22 cellular contexts compared by ENCODE assay signal in the genomic region with DNA sequence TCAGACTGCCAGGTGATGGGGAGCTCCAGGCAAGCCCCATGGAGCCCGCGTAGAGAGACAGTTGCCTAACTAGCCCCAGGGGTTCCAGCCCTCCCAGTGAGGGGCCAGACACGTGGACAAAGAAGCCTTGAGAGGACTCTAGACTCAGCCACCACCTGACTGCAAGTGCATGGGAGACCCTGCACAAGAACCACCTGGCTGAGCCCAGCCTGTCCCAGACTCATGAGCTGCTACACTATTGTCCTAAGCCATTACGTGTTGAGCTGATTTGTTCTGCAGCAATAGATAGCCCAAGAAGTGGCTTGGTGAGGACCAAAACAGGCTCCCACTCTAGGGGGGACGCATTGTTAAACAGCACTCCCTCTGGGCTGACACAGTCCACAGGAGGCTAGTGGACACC. TPM values are rescaled to one million over a fixed set of nuclear protein-coding genes. Genes with fewer than 3 reads are reported as not detected.
DNase-seq lines count a peak whose midpoint lies in the region; ATAC-seq, FAIRE-seq and TF ChIP-seq lines count a peak whose summit lies in the region.
"Had no signal": no experiment of that assay in that cellular context is flagged by ENCODE, and none has a peak within 500 bp of the region (broad histone marks: within the 10 kb centered on the region; RNA-seq: fewer than 3 reads in every experiment).

No MANE protein-coding gene starts in this region.

- TF ChIP-seq CTCF in DND-41 (IDR thresholded peaks at IDR 0.05; ENCODE audit: borderline replicate concordance, extremely low read depth, low read length, poor library complexity, severe bottlenecking), result no peak
- no peak for TF ChIP-seq CTCF in OCI-LY3 (IDR thresholded peaks at IDR 0.05; ENCODE audit: low read depth, low read length)
- no peak for TF ChIP-seq CTCF in H1 (IDR thresholded peaks at IDR 0.05; ENCODE audit: control extremely low read depth in 1 of 3, insufficient read depth in 1 of 3, low read depth in 1 of 3, low read length in 3 of 3)
- no peak for TF ChIP-seq CTCF in hepatocyte (IDR thresholded peaks at IDR 0.05; ENCODE audit: poor library complexity)
- TF ChIP-seq CTCF in WERI-Rb-1 (IDR thresholded peaks at IDR 0.05; ENCODE audit: low read depth, low read length), result no peak

- CTCF ChIA-PET in H1 (lab: Charles Lee; ENCODE audit: partially characterized antibody), result interaction anchor here (1.1 to 2.0 kb wide), 6 partner anchors 11 to 35 kb away, joined by 3 to 14 read pairs (median 5); no protein-coding TSS in a partner anchor

- H3K18ac ChIP-seq in H1 (ENCODE audit: extremely low read depth, low read length), result no peak overlapping the region

- TF ChIP-seq RAD21 in H1 (IDR thresholded peaks at IDR 0.05 in 1 of 2, conservative IDR thresholded peaks at IDR 0.05 in 1 of 2; ENCODE audit: low read depth in 2 of 2, low read length in 2 of 2), result no peak

- no peaks in the 10 kb centered on the region for H3K9me2 ChIP-seq in hepatocyte (replicated peaks; ENCODE audit: insufficient read depth)

- H4K8ac ChIP-seq in H1 (ENCODE audit: extremely low read depth, insufficient read depth, low read length), result no peak overlapping the region

- H2BK120ac ChIP-seq in H1 (replicated peaks; ENCODE audit: low read depth, low read length), result no peak overlapping the region

- 86% methylated on average over 5 of the region's 5 CpGs; no CpG with 5 or more reads in 1 of the 2 experiments for WGBS in H1 (ENCODE audit: extremely low coverage in 1 of 2, insufficient coverage in 1 of 2, insufficient read length in 1 of 2, insufficient replicate concordance in 2 of 2, low coverage in 1 of 2, low lambda C conversion rate in 2 of 2, missing lambda C conversion rate in 1 of 2), 2 experiments
- 92% methylated on average over 5 of the region's 5 CpGs for WGBS in hepatocyte (ENCODE audit: low lambda C conversion rate, missing lambda C conversion rate)

- ATAC-seq in DND-41 (ENCODE audit: insufficient read depth, low read depth), result no peak
- ATAC-seq in HG03460 (IDR thresholded peaks at IDR 0.05; ENCODE audit: unreplicated experiment), result no peak

- H2BK20ac ChIP-seq in H1 (ENCODE audit: low read length), result no peak overlapping the region

- no peak for TF ChIP-seq POLR2A in H1 (IDR thresholded peaks at IDR 0.05; ENCODE audit: control extremely low read depth in 1 of 2, low read depth in 2 of 2, low read length in 2 of 2)

- H3K79me2 ChIP-seq in DND-41 (ENCODE audit: insufficient read depth, low read length), result peaks cover 7% of the 10 kb centered on the region
- no peaks in the 10 kb centered on the region for H3K79me2 ChIP-seq in OCI-LY3 (ENCODE audit: low read length)
- no peaks in the 10 kb centered on the region for H3K79me2 ChIP-seq in H1 (ENCODE audit: control insufficient read depth in 1 of 2, insufficient read depth in 2 of 2, low read length in 2 of 2)
- H3K79me2 ChIP-seq in hepatocyte, result no peaks in the 10 kb centered on the region

- no peaks in the 10 kb centered on the region for H3K9me3 ChIP-seq in BLaER1
- no peaks in the 10 kb centered on the region for H3K9me3 ChIP-seq in DND-41 (ENCODE audit: insufficient read depth, low read length, severe bottlenecking)
- H3K9me3 ChIP-seq in OCI-LY3 (ENCODE audit: insufficient read depth, low read length), result peaks cover 7% of the 10 kb centered on the region; the same call in 1 of the 2 replicates
- H3K9me3 ChIP-seq in H1 (ENCODE audit: insufficient read depth in 2 of 2, low read depth in 1 of 2, low read length in 1 of 2), result no peaks in the 10 kb centered on the region
- no peaks in the 10 kb centered on the region for H3K9me3 ChIP-seq in hepatocyte (ENCODE audit: low read depth)
- H3K9me3 ChIP-seq in WERI-Rb-1 (ENCODE audit: severe bottlenecking), result no peaks in the 10 kb centered on the region

- no peaks in the 10 kb centered on the region for H3K23me2 ChIP-seq in H1 (ENCODE audit: low read depth, low read length)

- H3K79me1 ChIP-seq in H1 (ENCODE audit: low read depth, low read length), result no peaks in the 10 kb centered on the region

- POLR2A ChIA-PET in H1 (lab: Charles Lee; ENCODE audit: partially characterized antibody), result interaction anchor here (0.7 to 1.5 kb wide), 6 partner anchors 9 to 24 kb away, joined by 3 to 5 read pairs (median 3); no protein-coding TSS in a partner anchor

- H3K4me3 ChIP-seq in BLaER1, result 0 out of 2 replicates have a peak overlapping the region, but pooled peaks have one; percentile 13
- no peak overlapping the region for H3K4me3 ChIP-seq in DND-41 (ENCODE audit: low read depth in 1 of 2, low read length in 2 of 2)
- H3K4me3 ChIP-seq in OCI-LY3 (ENCODE audit: low read length), result no peak overlapping the region
- no peak overlapping the region for H3K4me3 ChIP-seq in H1 (ENCODE audit: extremely low read depth in 1 of 4, insufficient read depth in 2 of 4, low read depth in 3 of 4, low read length in 4 of 4)
- H3K4me3 ChIP-seq in hepatocyte, result no peak overlapping the region
- no peak overlapping the region for H3K4me3 ChIP-seq in WERI-Rb-1 (ENCODE audit: low read depth, low read length)

- H3K36me3 ChIP-seq in BLaER1 (no peaks in the 10 kb centered on the region), DND-41 (ENCODE audit: insufficient read depth, low read length) (no peaks in the 10 kb centered on the region), OCI-LY3 (replicated peaks; ENCODE audit: low read depth, low read length) (peaks cover 9% of the 10 kb centered on the region), H1 (ENCODE audit: control insufficient read depth in 2 of 4, insufficient read depth in 4 of 4, low read length in 3 of 4) (no peaks in the 10 kb centered on the region), hepatocyte (replicated peaks; ENCODE audit: insufficient read depth, low read depth) (no peaks in the 10 kb centered on the region), WERI-Rb-1 (no peaks in the 10 kb centered on the region)

- 0 out of 2 replicates have a peak overlapping the region, but pooled peaks have one; percentile 17 for H2BK12ac ChIP-seq in H1 (ENCODE audit: low read depth, low read length)

- H3K27ac ChIP-seq in BLaER1 (peak overlapping the region; percentile 97), DND-41 (ENCODE audit: low read length) (peak overlapping the region; percentile 42; the same call in 1 of the 2 replicates), OCI-LY3 (ENCODE audit: low read length) (peak overlapping the region; percentile 81), H1 (ENCODE audit: low read depth, low read length) (no peak overlapping the region), hepatocyte (no peak overlapping the region), WERI-Rb-1 (no peak overlapping the region)
- H3K27ac ChIP-seq: KMS-11 had no signal

- H2BK5ac ChIP-seq in H1 (ENCODE audit: low read depth, low read length), result no peak overlapping the region

- no peak overlapping the region for H3K4ac ChIP-seq in H1 (replicated peaks; ENCODE audit: insufficient read length, low read depth, low read length)

- no peak overlapping the region for H2AK5ac ChIP-seq in H1 (ENCODE audit: low read depth, low read length)

- H3K14ac ChIP-seq in H1 (ENCODE audit: insufficient read length), result no peak overlapping the region

- DNase-seq in DND-41 (no peak), H1 (ENCODE audit: low read depth in 1 of 2, low spot score in 2 of 2) (no peak), hepatocyte (ENCODE audit: low spot score) (no peak), WERI-Rb-1 (no peak)
- DNase-seq in central memory CD4-positive, alpha-beta T cell, result no peak
- DNase-seq: AML-193; DMS53; HFFc6; NCI-H1105 treated with DMSO at 0.1 percent for 48 hours; NCI-H2029 treated with DMSO at 0.1 percent for 48 hours; NCI-H226; NCI-H510A treated with DMSO at 0.1 percent for 48 hours; NCI-H774; NK-92 treated with Interleukin-12 subunit alpha and Interleukin-12 subunit beta, amount 100 ng/mL, for 24 hours; OCI-M1; Right ventricle myocardium superior had no signal

- H2AFZ ChIP-seq in DND-41 (ENCODE audit: low read depth, low read length) (no peak overlapping the region), OCI-LY3 (ENCODE audit: low read depth, low read length) (no peak overlapping the region), H1 (ENCODE audit: low read length) (no peak overlapping the region), hepatocyte (no peak overlapping the region)

- H3K4me1 ChIP-seq in BLaER1 (peaks cover 88% of the 10 kb centered on the region), DND-41 (ENCODE audit: insufficient read depth, low read length) (peaks cover 34% of the 10 kb centered on the region), OCI-LY3 (ENCODE audit: low read length) (peaks cover 61% of the 10 kb centered on the region), H1 (replicated peaks in 1 of 4; ENCODE audit: control insufficient read depth in 3 of 4, insufficient read depth in 4 of 4, low read length in 3 of 4) (peaks cover 0 to 14% (median 0%) of the 10 kb centered on the region in 4 experiments; a peak in 2 of 7 replicates), hepatocyte (ENCODE audit: insufficient read depth) (peaks cover 15% of the 10 kb centered on the region)

- H2BK15ac ChIP-seq in H1 (ENCODE audit: low read length), result no peak overlapping the region

- H4K91ac ChIP-seq in H1 (replicated peaks; ENCODE audit: insufficient read length, low read length), result no peak overlapping the region

- H3K56ac ChIP-seq in H1 (replicated peaks; ENCODE audit: insufficient read length, low read depth, low read length), result no peak overlapping the region

- no peak for TF ChIP-seq EP300 in H1 (IDR thresholded peaks at IDR 0.05; ENCODE audit: borderline replicate concordance in 1 of 2, low read depth in 2 of 2, low read length in 2 of 2)

- H3K4me2 ChIP-seq in BLaER1 (peak overlapping the region; percentile 94), DND-41 (ENCODE audit: insufficient read depth, low read length) (no peak overlapping the region), OCI-LY3 (ENCODE audit: low read length) (peak overlapping the region; percentile 67; the same call in 1 of the 2 replicates), H1 (ENCODE audit: insufficient read depth in 1 of 2, low read depth in 2 of 2, low read length in 2 of 2) (no peak overlapping the region), hepatocyte (no peak overlapping the region)
- H3K4me2 ChIP-seq: KMS-11 had no signal

- no peak for FAIRE-seq in H1 (lab: Jason Lieb, UNC)
- FAIRE-seq: D721Med, RCC 7860 had no signal

- no peak overlapping the region for H3K23ac ChIP-seq in H1 (ENCODE audit: insufficient read length)

- no peaks in the 10 kb centered on the region for H4K20me1 ChIP-seq in BLaER1
- H4K20me1 ChIP-seq in DND-41 (ENCODE audit: insufficient read depth, low read length), result no peaks in the 10 kb centered on the region
- no peaks in the 10 kb centered on the region for H4K20me1 ChIP-seq in OCI-LY3 (ENCODE audit: insufficient read depth, low read length)
- H4K20me1 ChIP-seq in H1 (replicated peaks in 1 of 2; ENCODE audit: control insufficient read depth in 1 of 2, insufficient read depth in 2 of 2, low read length in 2 of 2), result no peaks in the 10 kb centered on the region
- no peaks in the 10 kb centered on the region for H4K20me1 ChIP-seq in hepatocyte (ENCODE audit: insufficient read depth, poor library complexity, severe bottlenecking)

- H3K9ac ChIP-seq in BLaER1, result peak overlapping the region; percentile 72
- no peak overlapping the region for H3K9ac ChIP-seq in DND-41 (ENCODE audit: low read depth, low read length)
- H3K9ac ChIP-seq in OCI-LY3 (ENCODE audit: low read length), result no peak overlapping the region; the same call in 1 of the 2 replicates
- no peak overlapping the region for H3K9ac ChIP-seq in H1 (replicated peaks in 1 of 4; ENCODE audit: extremely low read depth in 1 of 4, low read depth in 3 of 4, low read length in 3 of 4)
- H3K9ac ChIP-seq: KMS-11 had no signal

- H3K27me3 ChIP-seq in BLaER1 (no peaks in the 10 kb centered on the region), DND-41 (ENCODE audit: insufficient read depth, low read length, poor library complexity) (no peaks in the 10 kb centered on the region), OCI-LY3 (ENCODE audit: low read depth, low read length) (no peaks in the 10 kb centered on the region), H1 (replicated peaks in 1 of 4; ENCODE audit: control insufficient read depth in 3 of 4, extremely low read depth in 1 of 4, insufficient read depth in 3 of 4, low read length in 3 of 4) (no peaks in the 10 kb centered on the region), hepatocyte (no peaks in the 10 kb centered on the region), WERI-Rb-1 (ENCODE audit: insufficient read depth, low read depth, severe bottlenecking) (no peaks in the 10 kb centered on the region)

- no peak overlapping the region for H4K5ac ChIP-seq in H1 (ENCODE audit: insufficient read length, low read depth, low read length)

RNA-seq across cellular contexts. Expression of a gene that starts 37.6 kb away (rescaled TPM):
- 55.6 and 63.9 TPM in 2 replicates for total RNA-seq in H1 (2021; fragmentation: NEBNext Ultra II Directional; extraction: Animal tissue kit (Norgen Biotek cat#: 25700))
- polyA plus RNA-seq in H1 (2011; rRNA removed) (23.7 and 39.0 TPM in 2 replicates), hepatocyte (15.6 and 17.7 TPM in 2 replicates)
- polyA plus RNA-seq in H1 (2011; cell fraction: cytosol; rRNA removed), result 37.2 TPM
- polyA plus RNA-seq in H1 (2011; cell fraction: nucleus; rRNA removed), result 86.9 TPM
- 36.8 to 50.9 TPM (median 49.8 TPM) in 4 replicates for polyA plus RNA-seq in H1 (2012, experiment 1 of 2)
- polyA plus RNA-seq in H1 (2012, experiment 2 of 2), result 28.4 TPM
- 29.3 TPM for polyA plus RNA-seq in H1 (2013, experiment 1 of 2)
- polyA plus RNA-seq in H1 (2013, experiment 2 of 2), result 27.4 TPM
- polyA minus RNA-seq in H1 (2011; rRNA and poly(A)+ RNA removed), result 26.5 and 30.9 TPM in 2 replicates
- 18.6 TPM for polyA minus RNA-seq in H1 (2011; cell fraction: cytosol; rRNA and poly(A)+ RNA removed)
- 57.3 TPM for polyA minus RNA-seq in H1 (2011; cell fraction: nucleus; rRNA and poly(A)+ RNA removed)
- 12.8 and 16.3 TPM in 2 replicates for total RNA-seq in hepatocyte

Comparison
In these comparisons a context has a peak if more than half of its experiments do, and no peak if none do; other contexts are left out.
1. H3K27ac ChIP-seq: peak in BLaER1 (single experiment), DND-41 (single experiment) and OCI-LY3 (single experiment); none in H1 (single experiment), hepatocyte (single experiment) and WERI-Rb-1 (single experiment).
2. H3K4me2 ChIP-seq: peak in BLaER1 (single experiment) and OCI-LY3 (single experiment); none in DND-41 (single experiment), H1 (0 of 2) and hepatocyte (single experiment).